Comparison of ENCODE assay signal across 9 cellular contexts in genomic region chr4:176002007-176002623, GRCh38.
A peak's percentile ranks its signal among the peaks of the same experiment; 100 is the strongest.
DNase-seq lines count a peak whose midpoint lies in the region; ATAC-seq and TF ChIP-seq lines count a peak whose summit lies in the region.
"Had no signal": no experiment of that assay in that cellular context is flagged by ENCODE, and none has a peak within 500 bp of the region (broad histone marks: within the 10 kb centered on the region; RNA-seq: fewer than 3 reads in every experiment).

No MANE protein-coding gene starts in this region.

- ATAC-seq in HG02938 (IDR thresholded peaks at IDR 0.05; ENCODE audit: unreplicated experiment): peak; percentile 80

- WGBS in ectodermal cell, 2 experiments: 0% methylated on average over 44 of the region's 44 CpGs

- H3K27me3 ChIP-seq in ectodermal cell (ENCODE audit: control insufficient read depth, insufficient read depth, low read length, poor library complexity, severe bottlenecking): peaks cover 30% of the 10 kb centered on the region
- H3K27me3 ChIP-seq in uterus: no peaks in the 10 kb centered on the region

- no peaks in the 10 kb centered on the region for H3K4me1 ChIP-seq in ectodermal cell (ENCODE audit: control insufficient read depth, insufficient read depth, low read length)
- H3K4me1 ChIP-seq in uterus: no peaks in the 10 kb centered on the region

- no peak for TF ChIP-seq CTCF in GM12865 (IDR thresholded peaks at IDR 0.05; ENCODE audit: insufficient read depth, low read depth, low read length, missing control alignments)
- no peak for TF ChIP-seq CTCF in uterus (IDR thresholded peaks at IDR 0.05)

- intact Hi-C loops in uterus (cut with DNase I; ENCODE audit: low total_unique reads): no loop called here

- no peaks in the 10 kb centered on the region for H3K9me3 ChIP-seq in ectodermal cell (ENCODE audit: control insufficient read depth, low read length)
- H3K9me3 ChIP-seq in uterus: no peaks in the 10 kb centered on the region
- H3K9me3 ChIP-seq: neutrophil had no signal

- DNase-seq in A172 (ENCODE audit: low spot score) (peak; percentile 13), GM12865 (ENCODE audit: low read depth) (peak; percentile 48), RPMI8226 (peak; percentile 3), mucosa of gallbladder (ENCODE audit: low spot score) (peak; percentile 10), uterus (no peak), epidermal melanocyte (ENCODE audit: insufficient read length, low spot score) (no peak)

- H3K27ac ChIP-seq in ectodermal cell (ENCODE audit: insufficient read depth, low read depth, low read length, poor library complexity, severe bottlenecking) (no peak overlapping the region), uterus (peak overlapping the region in 1 of 2 donors; percentile 17)
- H3K27ac ChIP-seq: neutrophil had no signal

- H3K4me3 ChIP-seq in GM12865 (ENCODE audit: low read depth, low read length) (peak overlapping the region; percentile 54), ectodermal cell (ENCODE audit: insufficient read depth, low read depth, low read length) (peak overlapping the region; percentile 50), uterus (peak overlapping the region; percentile 26 to 43)

- H3K36me3 ChIP-seq in ectodermal cell (ENCODE audit: control insufficient read depth, insufficient read depth, low read length) (no peaks in the 10 kb centered on the region), uterus (no peaks in the 10 kb centered on the region)
- H3K36me3 ChIP-seq: neutrophil had no signal

- TF ChIP-seq POLR2A in uterus (IDR thresholded peaks at IDR 0.05): no peak

Comparison
In these comparisons a context has a peak if more than half of its experiments do, and no peak if none do; other contexts are left out.
1. DNase-seq: peak in A172 (single experiment), GM12865 (single experiment), RPMI8226 (single experiment) and mucosa of gallbladder (single experiment); none in uterus (0 of 2) and epidermal melanocyte (single experiment).
2. Peak in every context shown above with its lines, with median percentiles within 50 percentile points of each other: H3K4me3 ChIP-seq.